ENCODE assay signal across 1 cellular context in genomic region chr4:176309046-176309445, GRCh38.
TF ChIP-seq lines count a peak whose summit lies in the region.

No MANE protein-coding gene starts in this region.

TF ChIP-seq in GM12878, 131 proteins besides CTCF, POLR2A, EP300 and RAD21 (continues in another document):
- TF ChIP-seq STAT3 (IDR thresholded peaks at IDR 0.05; ENCODE audit: low read depth, low read length) (no peak), ZBTB40 (IDR thresholded peaks at IDR 0.05; ENCODE audit: borderline replicate concordance) (no peak), ZNF274 (IDR thresholded peaks at IDR 0.05; ENCODE audit: insufficient read depth, insufficient read length) (no peak), ATF2 (IDR thresholded peaks at IDR 0.05; ENCODE audit: low read length) (peak; percentile 67), NFXL1 (IDR thresholded peaks at IDR 0.05; ENCODE audit: borderline replicate concordance) (no peak), EED (IDR thresholded peaks at IDR 0.05; ENCODE audit: low read depth) (no peak), BACH1 (IDR thresholded peaks at IDR 0.05; ENCODE audit: borderline replicate concordance) (0 out of 2 replicates have a peak, but pooled peaks have one; percentile 33), IRF4 (IDR thresholded peaks at IDR 0.05; ENCODE audit: low read depth, low read length) (no peak), ZSCAN29 (IDR thresholded peaks at IDR 0.05) (no peak), CHD4 (IDR thresholded peaks at IDR 0.05) (no peak), STAT1 (conservative IDR thresholded peaks at IDR 0.05) (no peak), NFYA (IDR thresholded peaks at IDR 0.05; ENCODE audit: borderline replicate concordance, low read depth, low read length) (no peak), HDAC6 (IDR thresholded peaks at IDR 0.05; ENCODE audit: unreplicated experiment) (no peak), ESRRA (IDR thresholded peaks at IDR 0.05; ENCODE audit: low read length) (no peak), NBN (IDR thresholded peaks at IDR 0.05) (no peak), SIN3A (IDR thresholded peaks at IDR 0.05; ENCODE audit: low read depth, low read length) (no peak), TARDBP (IDR thresholded peaks at IDR 0.05; ENCODE audit: borderline replicate concordance) (no peak), BCL3 (IDR thresholded peaks at IDR 0.05; ENCODE audit: borderline replicate concordance, insufficient read depth, low read depth, low read length, poor library complexity, severe bottlenecking) (no peak), POLR2AphosphoS2 (IDR thresholded peaks at IDR 0.05; ENCODE audit: low read depth, low read length) (no peak), CREM (IDR thresholded peaks at IDR 0.05; ENCODE audit: low read depth) (peak; percentile 73; the same call in 1 of the 2 replicates), PAX5 (IDR thresholded peaks at IDR 0.05; ENCODE audit: borderline replicate concordance, low read depth, low read length) (peak; percentile 86), HSF1 (IDR thresholded peaks at IDR 0.05; ENCODE audit: low read depth, low read length) (no peak), E2F8 (IDR thresholded peaks at IDR 0.05; ENCODE audit: low read depth, partially characterized antibody) (no peak), SPI1 (IDR thresholded peaks at IDR 0.05; ENCODE audit: borderline replicate concordance, insufficient read depth, low read depth, low read length) (0 out of 2 replicates have a peak, but pooled peaks have one; percentile 2), ZBED1 (IDR thresholded peaks at IDR 0.05; ENCODE audit: borderline replicate concordance) (no peak), RELA (IDR thresholded peaks at IDR 0.05; ENCODE audit: borderline replicate concordance, partially characterized antibody) (no peak), SRF (IDR thresholded peaks at IDR 0.05; ENCODE audit: low read depth in 2 of 2, low read length in 2 of 2) (no peak), ELK1 (IDR thresholded peaks at IDR 0.05; ENCODE audit: low read depth, low read length) (no peak), MYC (IDR thresholded peaks at IDR 0.05; ENCODE audit: insufficient read depth, insufficient read length, insufficient replicate concordance, low read length, severe bottlenecking) (no peak), FOXK2 (IDR thresholded peaks at IDR 0.05) (no peak), ZBTB4 (CRISPR knock-in tag; IDR thresholded peaks at IDR 0.05) (no peak), ZBTB11 (CRISPR knock-in tag; IDR thresholded peaks at IDR 0.05) (no peak), ZNF24 (IDR thresholded peaks at IDR 0.05) (peak; percentile 87), LARP7 (IDR thresholded peaks at IDR 0.05) (no peak), GABPA (IDR thresholded peaks at IDR 0.05; ENCODE audit: low read depth) (0 out of 2 replicates have a peak, but pooled peaks have one; percentile 27), SKIL (IDR thresholded peaks at IDR 0.05; ENCODE audit: low read depth, poor library complexity, severe bottlenecking) (peak; percentile 38), MAX (IDR thresholded peaks at IDR 0.05; ENCODE audit: low read depth, low read length) (no peak), EZH2 (IDR thresholded peaks at IDR 0.05; ENCODE audit: borderline replicate concordance, control insufficient read depth, low read depth, low read length) (no peak)
